In genomic region chr21:26826801-26827200, GRCh38 we compare ENCODE assay signal across 29 cellular contexts. TPM values are rescaled to one million over a fixed set of nuclear protein-coding genes. Genes with fewer than 3 reads are reported as not detected.
DNase-seq lines count a peak whose midpoint lies in the region; ATAC-seq, FAIRE-seq and TF ChIP-seq lines count a peak whose summit lies in the region.
"Had no signal": no experiment of that assay in that cellular context is flagged by ENCODE, and none has a peak within 500 bp of the region (broad histone marks: within the 10 kb centered on the region; RNA-seq: fewer than 3 reads in every experiment).

No MANE protein-coding gene starts in this region.

- H4K20me1 ChIP-seq in mammary epithelial cell (ENCODE audit: insufficient read depth, low read length): no peaks in the 10 kb centered on the region

- H3K36me3 Mint-ChIP-seq in activated CD4-positive, alpha-beta memory T cell treated with anti-CD3 and anti-CD28 coated beads, Interleukin-2, amount 10 ng/mL, durations not matched to agents 7 days and 5 days (ENCODE audit: low read depth): no peaks in the 10 kb centered on the region
- H3K36me3 Mint-ChIP-seq: CD8-positive, alpha-beta T cell had no signal

- H3K27ac ChIP-seq in mammary epithelial cell (ENCODE audit: insufficient read depth, low read depth, low read length) (peak overlapping the region; percentile 29), foreskin keratinocyte (peak overlapping the region; percentile 68)
- H3K27ac ChIP-seq: Peyer's patch, SK-N-MC had no signal

- 31% methylated on average over 4 of the region's 4 CpGs for WGBS in mammary epithelial cell (ENCODE audit: low coverage, missing lambda C conversion rate)

- no peaks in the 10 kb centered on the region for H3K36me3 ChIP-seq in mammary epithelial cell (ENCODE audit: insufficient read depth, low read length)
- H3K36me3 ChIP-seq: Peyer's patch had no signal

- H3K27ac Mint-ChIP-seq in activated CD4-positive, alpha-beta memory T cell treated with anti-CD3 and anti-CD28 coated beads, Interleukin-2, amount 10 ng/mL, durations not matched to agents 7 days and 5 days: no peak overlapping the region
- H3K27ac Mint-ChIP-seq: CD8-positive, alpha-beta T cell; H9 had no signal

- H3K9me3 Mint-ChIP-seq in activated CD4-positive, alpha-beta memory T cell treated with anti-CD3 and anti-CD28 coated beads, Interleukin-2, amount 10 ng/mL, durations not matched to agents 7 days and 5 days: no peaks in the 10 kb centered on the region
- H3K9me3 Mint-ChIP-seq: CD8-positive, alpha-beta T cell had no signal

- H3K27me3 ChIP-seq in mammary epithelial cell (ENCODE audit: insufficient read depth, low read length) (no peaks in the 10 kb centered on the region), foreskin keratinocyte (no peaks in the 10 kb centered on the region)
- H3K27me3 ChIP-seq: Peyer's patch had no signal

- peak; percentile 58 for DNase-seq in A172 (ENCODE audit: low spot score)
- DNase-seq in M059J (ENCODE audit: low read depth): peak; percentile 76
- peak; percentile 85 for DNase-seq in mammary epithelial cell
- DNase-seq in foreskin keratinocyte: peak; percentile 69 to 85
- no peak for DNase-seq in GM19239 (ENCODE audit: insufficient read length, low spot score)
- DNase-seq in activated CD4-positive, alpha-beta memory T cell treated with anti-CD3 and anti-CD28 coated beads, Interleukin-2, amount 10 ng/mL, durations not matched to agents 7 days and 5 days: no peak
- DNase-seq in NCI-H128 (lab: John Stamatoyannopoulos, UW; ENCODE audit: unreplicated experiment): no peak
- DNase-seq: 8988T; AML-193; C1 segment of cervical spinal cord; CD8-positive, alpha-beta T cell; DMS153; GF-D8; H9; KG1; MV-4-11; NCI-H1105 treated with DMSO at 0.1 percent for 48 hours; NCI-H1694; NCI-H2081; NCI-H2171 treated with DMSO at 0.1 percent for 48 hours; NCI-H524 treated with DMSO at 0.1 percent for 48 hours; NCI-H82; Peyer's patch; SHP77; SW 1271 had no signal

- in situ Hi-C loops in mammary epithelial cell (cut with MboI; ENCODE audit: low sequenced_read_pairs in 2 of 2): loop anchor here in 1 of 2 donors (25.0 kb wide), 2 partner anchors 1810 to 1910 kb away; no protein-coding TSS in a partner anchor

- no peak for TF ChIP-seq CTCF in mammary epithelial cell (conservative IDR thresholded peaks at IDR 0.05 in 1 of 2, IDR thresholded peaks at IDR 0.05 in 1 of 2; ENCODE audit: extremely low read depth in 1 of 2, insufficient read depth in 1 of 2, low read depth in 1 of 2, low read length in 2 of 2)
- TF ChIP-seq CTCF in foreskin keratinocyte (conservative IDR thresholded peaks at IDR 0.05): no peak

- peaks cover 17% of the 10 kb centered on the region for H3K4me1 ChIP-seq in mammary epithelial cell (ENCODE audit: insufficient read depth, low read length)
- peaks cover 14% of the 10 kb centered on the region for H3K4me1 ChIP-seq in foreskin keratinocyte
- H3K4me1 ChIP-seq: Peyer's patch had no signal

- H3K9ac ChIP-seq in mammary epithelial cell (ENCODE audit: insufficient read depth, low read length): no peak overlapping the region

- no peaks in the 10 kb centered on the region for H3K79me2 ChIP-seq in mammary epithelial cell (ENCODE audit: insufficient read depth, low read length)

- no peaks in the 10 kb centered on the region for H3K9me3 ChIP-seq in mammary epithelial cell (replicated peaks; ENCODE audit: insufficient read depth, low read length)
- H3K9me3 ChIP-seq: Peyer's patch had no signal

- CTCF ChIA-PET in mammary epithelial cell (lab: Charles Lee; ENCODE audit: low non-redundant PET): interaction anchor here (0.6 kb wide), 1 partner anchor 1103 kb away, joined by 3 read pairs; no protein-coding TSS in a partner anchor
- CTCF ChIA-PET in activated CD4-positive, alpha-beta memory T cell treated with anti-CD3 and anti-CD28 coated beads, Interleukin-2, amount 10 ng/mL, durations not matched to agents 7 days and 5 days (lab: Charles Lee): no interaction called here

- no peak overlapping the region for H2AFZ ChIP-seq in mammary epithelial cell (ENCODE audit: low read depth, low read length)

- no peaks in the 10 kb centered on the region for H3K4me1 Mint-ChIP-seq in activated CD4-positive, alpha-beta memory T cell treated with anti-CD3 and anti-CD28 coated beads, Interleukin-2, amount 10 ng/mL, durations not matched to agents 7 days and 5 days
- H3K4me1 Mint-ChIP-seq: H9 had no signal

- FAIRE-seq in GM19239 (lab: Jason Lieb, UNC): no peak

- POLR2A ChIA-PET in activated CD4-positive, alpha-beta memory T cell treated with anti-CD3 and anti-CD28 coated beads, Interleukin-2, amount 10 ng/mL, durations not matched to agents 7 days and 5 days (lab: Charles Lee): no interaction called here

- no peak overlapping the region for H3K4me3 Mint-ChIP-seq in activated CD4-positive, alpha-beta memory T cell treated with anti-CD3 and anti-CD28 coated beads, Interleukin-2, amount 10 ng/mL, durations not matched to agents 7 days and 5 days
- H3K4me3 Mint-ChIP-seq: CD8-positive, alpha-beta T cell; H9 had no signal

- ATAC-seq in foreskin keratinocyte (peak; percentile 77), GM19351 (IDR thresholded peaks at IDR 0.05; ENCODE audit: unreplicated experiment) (no peak)
- ATAC-seq: CD8-positive, alpha-beta T cell had no signal

- dilution Hi-C loops in mammary epithelial cell (cut with HindIII; ENCODE audit: low sequenced_read_pairs): no loop called here

- BruUV-seq in mammary epithelial cell (replicated peaks; lab: Mats Ljungman, UMichigan): no TSS peak

- intact Hi-C loops in mammary epithelial cell (cut with micrococcal nuclease): no loop called here

- peak overlapping the region; percentile 3 for H3K4me2 ChIP-seq in mammary epithelial cell (ENCODE audit: insufficient read depth, low read depth, low read length)

- H3K27me3 Mint-ChIP-seq in activated CD4-positive, alpha-beta memory T cell treated with anti-CD3 and anti-CD28 coated beads, Interleukin-2, amount 10 ng/mL, durations not matched to agents 7 days and 5 days: peaks cover 4% of the 10 kb centered on the region

- H3K4me3 ChIP-seq in mammary epithelial cell (replicated peaks in 1 of 3; ENCODE audit: insufficient read depth in 1 of 3, low read depth in 2 of 3, low read length in 3 of 3): no peak overlapping the region
- H3K4me3 ChIP-seq: Peyer's patch, SK-N-MC had no signal

RNA-seq across cellular contexts. Expression of gene ADAMTS1, which starts 18.4 kb away (rescaled TPM):
- total RNA-seq in A172 (2014; rRNA removed; shearing (Covaris generic)): 3.7 and 7.7 TPM in 2 replicates
- total RNA-seq in M059J (2014; rRNA removed; shearing (Covaris generic)): 58.6 and 94.4 TPM in 2 replicates
- total RNA-seq in mammary epithelial cell (100 to 1,000 TPM in 1 of 2 donors, 10 to 100 TPM in 1; 61.9 to 339 TPM), foreskin keratinocyte (69.7 and 71.7 TPM in 2 replicates)
- polyA plus RNA-seq in mammary epithelial cell (72.7 TPM), foreskin keratinocyte (12.8 and 16.9 TPM in 2 replicates)
- polyA minus RNA-seq in mammary epithelial cell: 165 TPM
- 1 to 10 TPM; 1.2 to 1.4 TPM for total RNA-seq in activated CD4-positive, alpha-beta memory T cell treated with anti-CD3 and anti-CD28 coated beads, Interleukin-2, amount 10 ng/mL, durations not matched to agents 7 days and 5 days
- total RNA-seq: CD8-positive, alpha-beta T cell; HT1080; OCI-LY7 had no signal

Comparison
In these comparisons a context has a peak if more than half of its experiments do, and no peak if none do; other contexts are left out.
1. DNase-seq: peak in A172 (single experiment), M059J (single experiment), mammary epithelial cell (single experiment) and foreskin keratinocyte (2 of 2); none in GM19239 (single experiment), activated CD4-positive, alpha-beta memory T cell treated with anti-CD3 and anti-CD28 coated beads, Interleukin-2, amount 10 ng/mL, durations not matched to agents 7 days and 5 days (single experiment) and NCI-H128 (single experiment).